In genomic region chr19:18852634-18853033, GRCh38 we compare ENCODE assay signal across 19 cellular contexts.
A peak's percentile ranks its signal among the peaks of the same experiment; 100 is the strongest.
DNase-seq lines count a peak whose midpoint lies in the region; ATAC-seq and TF ChIP-seq lines count a peak whose summit lies in the region.
"Had no signal": no experiment of that assay in that cellular context is flagged by ENCODE, and none has a peak within 500 bp of the region (broad histone marks: within the 10 kb centered on the region; RNA-seq: fewer than 3 reads in every experiment).

No MANE protein-coding gene starts in this region.

- H3K4me3 ChIP-seq in epithelial cell of esophagus (ENCODE audit: low read length): no peak overlapping the region
- H3K4me3 ChIP-seq: BLaER1, SJCRH30 had no signal

- no peak for TF ChIP-seq CTCF in epithelial cell of esophagus (IDR thresholded peaks at IDR 0.05; ENCODE audit: insufficient read depth, low read depth, low read length, missing control alignments)

- no peaks in the 10 kb centered on the region for H3K9me3 Mint-ChIP-seq in stimulated activated naive B cell treated with anti-CD40 and anti-IgM and Interleukin-4, amounts not matched to agents 10 μg/mL and 1 μg/mL and 100 μg/mL, for 72 hours
- H3K9me3 Mint-ChIP-seq: CD4-positive, alpha-beta T cell had no signal

- peaks cover 56 to 58% of the 10 kb centered on the region in 2 donors for H3K36me3 Mint-ChIP-seq in stimulated activated naive B cell treated with anti-CD40 and anti-IgM and Interleukin-4, amounts not matched to agents 10 μg/mL and 1 μg/mL and 100 μg/mL, for 72 hours

- ATAC-seq in stimulated activated naive B cell treated with anti-CD40 and anti-IgM and Interleukin-4, amounts not matched to agents 10 μg/mL and 1 μg/mL and 100 μg/mL, for 72 hours (replicated peaks): no peak
- ATAC-seq: Panc1 had no signal

- DNase-seq in NCI-H1694 treated with DMSO at 0.1 percent for 48 hours (lab: John Stamatoyannopoulos, UW) (peak; percentile 39), NCI-H2171 treated with DMSO at 0.1 percent for 48 hours (lab: John Stamatoyannopoulos, UW) (peak; percentile 92), epithelial cell of esophagus (ENCODE audit: low read depth) (peak; percentile 36), GDM1 (lab: John Stamatoyannopoulos, UW) (no peak), nucleus accumbens (lab: John Stamatoyannopoulos, UW) (no peak), NCI-H69 (lab: John Stamatoyannopoulos, UW) (no peak)
- DNase-seq in stimulated activated naive B cell treated with anti-CD40 and anti-IgM and Interleukin-4, amounts not matched to agents 10 μg/mL and 1 μg/mL and 100 μg/mL, for 72 hours: no peak
- DNase-seq: CD4-positive, alpha-beta T cell; COR-L47; DMS79; IMR-90; MV-4-11; NCI-H1105 treated with DMSO at 0.1 percent for 48 hours; NCI-H345; NCI-H524; NCI-H82 had no signal

- no peaks in the 10 kb centered on the region for H3K27me3 Mint-ChIP-seq in stimulated activated naive B cell treated with anti-CD40 and anti-IgM and Interleukin-4, amounts not matched to agents 10 μg/mL and 1 μg/mL and 100 μg/mL, for 72 hours
- H3K27me3 Mint-ChIP-seq: CD4-positive, alpha-beta T cell had no signal

- H3K4me3 Mint-ChIP-seq in stimulated activated naive B cell treated with anti-CD40 and anti-IgM and Interleukin-4, amounts not matched to agents 10 μg/mL and 1 μg/mL and 100 μg/mL, for 72 hours: no peak overlapping the region
- H3K4me3 Mint-ChIP-seq: CD4-positive, alpha-beta T cell had no signal

- H3K27ac Mint-ChIP-seq in stimulated activated naive B cell treated with anti-CD40 and anti-IgM and Interleukin-4, amounts not matched to agents 10 μg/mL and 1 μg/mL and 100 μg/mL, for 72 hours: peak overlapping the region; percentile 77
- H3K27ac Mint-ChIP-seq: CD4-positive, alpha-beta T cell had no signal

- H3K4me1 Mint-ChIP-seq in stimulated activated naive B cell treated with anti-CD40 and anti-IgM and Interleukin-4, amounts not matched to agents 10 μg/mL and 1 μg/mL and 100 μg/mL, for 72 hours: peaks cover 22 to 42% of the 10 kb centered on the region in 2 donors

Comparison
In these comparisons a context has a peak if more than half of its experiments do, and no peak if none do; other contexts are left out.
1. DNase-seq: peak in NCI-H1694 treated with DMSO at 0.1 percent for 48 hours (single experiment), NCI-H2171 treated with DMSO at 0.1 percent for 48 hours (single experiment) and epithelial cell of esophagus (single experiment); none in stimulated activated naive B cell treated with anti-CD40 and anti-IgM and Interleukin-4, amounts not matched to agents 10 μg/mL and 1 μg/mL and 100 μg/mL, for 72 hours (single experiment), GDM1 (single experiment), nucleus accumbens (0 of 56) and NCI-H69 (single experiment).